In genomic region chr1:3749512-3749911, GRCh38 we compare ENCODE assay signal across 9 cellular contexts. TPM values are rescaled to one million over a fixed set of nuclear protein-coding genes. Genes with fewer than 3 reads are reported as not detected.
"Had no signal": no experiment of that assay in that cellular context is flagged by ENCODE, and none has a peak within 500 bp of the region (broad histone marks: within the 10 kb centered on the region; RNA-seq: fewer than 3 reads in every experiment).

No MANE protein-coding gene starts in this region.

- H3K27ac ChIP-seq: GM23248 had no signal

- H3K36me3 Mint-ChIP-seq: IgD-negative memory B cell had no signal

- H3K4me3 ChIP-seq: GM23248, HAP-1 had no signal

- H2AFZ ChIP-seq: GM23248 had no signal

- H3K9ac ChIP-seq: GM23248 had no signal

- H3K27me3 Mint-ChIP-seq: IgD-negative memory B cell had no signal

- ATAC-seq: HCT116, HepG2 had no signal

- H3K9me3 ChIP-seq: HAP-1 had no signal

- DNase-seq: GM23248, GOT3, H7 had no signal

- H3K9me3 Mint-ChIP-seq: IgD-negative memory B cell had no signal

RNA-seq across cellular contexts. Expression of gene CCDC27, which starts 2.7 kb away (rescaled TPM):
- total RNA-seq: GM23248, H4, HepG2, HT1080 had no signal
- polyA plus RNA-seq: GM23248, HepG2, IgD-negative memory B cell had no signal

RNA-seq across cellular contexts. Expression of gene SMIM1, which starts 23.0 kb away (rescaled TPM):
- total RNA-seq: GM23248, H4 had no signal
- polyA plus RNA-seq: GM23248, IgD-negative memory B cell had no signal
